ENCODE assay signal across 1 cellular context in genomic region chr6:100673641-100674040, GRCh38.
TF ChIP-seq lines count a peak whose summit lies in the region.

No MANE protein-coding gene starts in this region.

TF ChIP-seq in WTC11, 78 proteins besides CTCF, POLR2A, EP300 and RAD21 (continued from another document):
- TF ChIP-seq ATF2 (CRISPR knock-in tag; IDR thresholded peaks at IDR 0.05; ENCODE audit: borderline replicate concordance, low read depth) (no peak), NR2C2 (CRISPR knock-in tag; IDR thresholded peaks at IDR 0.05) (no peak), MXD4 (CRISPR knock-in tag; IDR thresholded peaks at IDR 0.05; ENCODE audit: borderline replicate concordance) (no peak), CBFB (CRISPR knock-in tag; IDR thresholded peaks at IDR 0.05; ENCODE audit: low read depth) (no peak), HMGA2 (CRISPR knock-in tag; IDR thresholded peaks at IDR 0.05) (no peak), ZNF232 (CRISPR knock-in tag; IDR thresholded peaks at IDR 0.05) (no peak), EMX1 (CRISPR knock-in tag; IDR thresholded peaks at IDR 0.05) (no peak), FOXK1 (CRISPR knock-in tag; IDR thresholded peaks at IDR 0.05) (no peak), E2F4 (CRISPR knock-in tag; IDR thresholded peaks at IDR 0.05; ENCODE audit: borderline replicate concordance, low read depth) (no peak), IRF1 (CRISPR knock-in tag; IDR thresholded peaks at IDR 0.05) (no peak), NR1H2 (CRISPR knock-in tag; IDR thresholded peaks at IDR 0.05) (no peak)
TF ChIP-seq in WTC11: peak in this region for 0.
